Comparison of ENCODE assay signal across 18 cellular contexts in the genomic region with DNA sequence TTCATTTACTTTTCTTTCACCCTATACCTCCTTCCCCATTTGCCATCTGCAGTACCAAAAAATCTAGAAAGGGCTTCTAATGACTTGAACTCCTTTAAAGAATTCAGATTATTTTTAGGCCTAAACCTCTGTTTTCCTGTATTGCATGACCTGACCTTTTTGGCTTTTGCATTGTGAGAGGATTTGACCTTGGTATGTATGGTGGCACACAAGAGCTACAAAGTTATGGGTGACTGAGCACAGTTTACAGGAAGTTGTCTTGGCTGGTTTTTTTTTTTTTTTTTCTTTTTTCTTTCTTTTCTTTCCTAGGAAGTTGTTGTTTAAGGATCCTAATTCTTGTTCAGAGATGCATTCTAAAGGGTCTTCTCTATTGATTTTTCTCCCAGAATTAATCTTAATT. TPM values are rescaled to one million over a fixed set of nuclear protein-coding genes. Genes with fewer than 3 reads are reported as not detected.
DNase-seq lines count a peak whose midpoint lies in the region; ATAC-seq and FAIRE-seq lines count a peak whose summit lies in the region.
"Had no signal": no experiment of that assay in that cellular context is flagged by ENCODE, and none has a peak within 500 bp of the region (broad histone marks: within the 10 kb centered on the region; RNA-seq: fewer than 3 reads in every experiment).

No MANE protein-coding gene starts in this region.

- intact Hi-C loops in Right ventricle myocardium superior (cut with DNase I), result no loop called here

- peak; percentile 52 for ATAC-seq in GM18868 (IDR thresholded peaks at IDR 0.05; ENCODE audit: unreplicated experiment)
- peak; percentile 81 for ATAC-seq in GM21447 (IDR thresholded peaks at IDR 0.05; ENCODE audit: unreplicated experiment)
- ATAC-seq in HG03175 (IDR thresholded peaks at IDR 0.05; ENCODE audit: unreplicated experiment), result peak; percentile 73
- ATAC-seq in Right ventricle myocardium superior (ENCODE audit: poor library complexity), result no peak

- DNase-seq in NCI-H226 (no peak), Right ventricle myocardium superior (no peak), NCI-H2227 (lab: John Stamatoyannopoulos, UW; ENCODE audit: unreplicated experiment) (no peak)
- DNase-seq in activated effector memory CD4-positive, alpha-beta T cell treated with Interleukin-2 at 50 U/mL for 16 hours, result no peak
- DNase-seq: activated naive CD8-positive, alpha-beta T cell treated with anti-CD3 and anti-CD28 coated beads for 36 hours; AML-193; DMS 273 treated with DMSO at 0.1 percent for 48 hours; effector CD4-positive, alpha-beta T cell; hypothalamus; MM.1S; NCI-H2081; NCI-H82; spleen had no signal

- FAIRE-seq in colon (lab: Jason Lieb, UNC), result peak; percentile 80
- FAIRE-seq: H54 had no signal

RNA-seq across cellular contexts. Expression of a gene that starts 32.0 kb away (rescaled TPM):
- total RNA-seq in Right ventricle myocardium superior, result 0.51 TPM
